In genomic region chr1:31412732-31413404, GRCh38 we compare ENCODE assay signal across 8 cellular contexts. TPM values are rescaled to one million over a fixed set of nuclear protein-coding genes. Genes with fewer than 3 reads are reported as not detected.
DNase-seq lines count a peak whose midpoint lies in the region; ATAC-seq and TF ChIP-seq lines count a peak whose summit lies in the region.

TSS of gene SERINC2 (plus strand) at chr1:31413213. CDS start at chr1:31413266, 53 bp downstream.

- peaks cover 6% of the 10 kb centered on the region for H3K4me1 Mint-ChIP-seq in activated CD4-positive, alpha-beta memory T cell treated with anti-CD3 and anti-CD28 coated beads for 36 hours (ENCODE audit: low read depth)

- H3K4me3 ChIP-seq in HUES6 (ENCODE audit: low read depth, low read length) (peak within 1 kb of the TSS; percentile 90), foreskin fibroblast (ENCODE audit: low read depth in 1 of 2, low read length in 2 of 2) (peak within 1 kb of the TSS; percentile 84 to 92), osteoblast (ENCODE audit: insufficient read depth, low read length) (peak within 1 kb of the TSS; percentile 88)

- H3K36me3 Mint-ChIP-seq in activated CD4-positive, alpha-beta memory T cell treated with anti-CD3 and anti-CD28 coated beads for 36 hours: no peaks in the 10 kb centered on the region

- DNase-seq in NCI-H2227 (lab: John Stamatoyannopoulos, UW; ENCODE audit: unreplicated experiment) (peak; percentile 36), NCI-H2227 treated with DMSO at 0.1 percent for 48 hours (lab: John Stamatoyannopoulos, UW) (no peak), foreskin fibroblast (peak in 1 of 2 donors; percentile 60), osteoblast (ENCODE audit: insufficient read length, low spot score, missing footprints) (peak; percentile 93), occipital lobe (lab: John Stamatoyannopoulos, UW) (no peak)
- DNase-seq in activated CD4-positive, alpha-beta memory T cell treated with anti-CD3 and anti-CD28 coated beads for 36 hours: peak; percentile 19

- peak within 1 kb of the TSS; percentile 67 for H3K9ac ChIP-seq in HUES6 (ENCODE audit: low read length)

- CTCF ChIA-PET in activated CD4-positive, alpha-beta memory T cell treated with anti-CD3 and anti-CD28 coated beads for 36 hours (lab: Charles Lee): interaction anchor here (2.0 to 3.2 kb wide), 3 partner anchors 8 to 18 kb away, joined by 7 to 15 read pairs (median 13); no protein-coding TSS in a partner anchor

- H4K20me1 ChIP-seq in osteoblast (ENCODE audit: insufficient read depth, low read length): peaks cover 4% of the 10 kb centered on the region

- no peak for TF ChIP-seq CTCF in foreskin fibroblast (IDR thresholded peaks at IDR 0.05; ENCODE audit: low read depth, low read length)
- no peak for TF ChIP-seq CTCF in osteoblast (IDR thresholded peaks at IDR 0.05; ENCODE audit: extremely low read depth, low read depth, low read length)

- H3K36me3 ChIP-seq in HUES6 (ENCODE audit: control insufficient read depth, insufficient read depth, low read length) (no peaks in the 10 kb centered on the region), osteoblast (ENCODE audit: insufficient read depth, low read length) (peaks cover 17% of the 10 kb centered on the region)

- POLR2A ChIA-PET in activated CD4-positive, alpha-beta memory T cell treated with anti-CD3 and anti-CD28 coated beads for 36 hours (lab: Charles Lee): no interaction called here

- no peaks in the 10 kb centered on the region for H3K9me3 Mint-ChIP-seq in activated CD4-positive, alpha-beta memory T cell treated with anti-CD3 and anti-CD28 coated beads for 36 hours

- ATAC-seq in HG02623 (IDR thresholded peaks at IDR 0.05; ENCODE audit: unreplicated experiment): no peak

- H3K27ac Mint-ChIP-seq in activated CD4-positive, alpha-beta memory T cell treated with anti-CD3 and anti-CD28 coated beads for 36 hours: no peak within 1 kb of the TSS

- H3K27ac ChIP-seq in HUES6 (ENCODE audit: low read depth, low read length) (no peak within 1 kb of the TSS), osteoblast (ENCODE audit: low read depth, low read length) (peak within 1 kb of the TSS; percentile 73)

- peaks cover 48% of the 10 kb centered on the region for H3K79me2 ChIP-seq in osteoblast (ENCODE audit: insufficient read depth, low read length)

- H3K4me3 Mint-ChIP-seq in activated CD4-positive, alpha-beta memory T cell treated with anti-CD3 and anti-CD28 coated beads for 36 hours: peak within 1 kb of the TSS; percentile 62

- H3K4me1 ChIP-seq in HUES6 (ENCODE audit: control insufficient read depth, insufficient read depth, low read length): peaks cover 15% of the 10 kb centered on the region
- peaks cover 56% of the 10 kb centered on the region for H3K4me1 ChIP-seq in osteoblast (ENCODE audit: insufficient read depth, low read length)

- peak within 1 kb of the TSS; percentile 83 for H2AFZ ChIP-seq in osteoblast (ENCODE audit: low read length)

- H3K9me3 ChIP-seq in HUES6 (ENCODE audit: control insufficient read depth, insufficient read depth, low read depth, low read length) (no peaks in the 10 kb centered on the region), osteoblast (ENCODE audit: low read depth, low read length) (no peaks in the 10 kb centered on the region)

- intact Hi-C loops in activated CD4-positive, alpha-beta memory T cell treated with anti-CD3 and anti-CD28 coated beads for 36 hours (cut with micrococcal nuclease): no loop called here

- H3K27me3 ChIP-seq in HUES6 (ENCODE audit: control insufficient read depth, insufficient read depth, low read length) (peaks cover 33% of the 10 kb centered on the region), osteoblast (ENCODE audit: insufficient read depth, low read length) (no peaks in the 10 kb centered on the region)

- peaks cover 56% of the 10 kb centered on the region for H3K27me3 Mint-ChIP-seq in activated CD4-positive, alpha-beta memory T cell treated with anti-CD3 and anti-CD28 coated beads for 36 hours

- H3K4me2 ChIP-seq in osteoblast (ENCODE audit: insufficient read depth, low read length): peak within 1 kb of the TSS; percentile 90

RNA-seq across cellular contexts. Expression of gene SERINC2, which starts in this region (rescaled TPM):
- total RNA-seq in activated CD4-positive, alpha-beta memory T cell treated with anti-CD3 and anti-CD28 coated beads for 36 hours: under 1 TPM; 0.29 to 0.34 TPM
- total RNA-seq in osteoblast (10.9 and 22.4 TPM in 2 replicates), occipital lobe (1.7 TPM)

Comparison
In these comparisons a context has a peak if more than half of its experiments do, and no peak if none do; other contexts are left out.
1. DNase-seq: peak in NCI-H2227 (single experiment) and osteoblast (single experiment); none in NCI-H2227 treated with DMSO at 0.1 percent for 48 hours (single experiment) and occipital lobe (single experiment).
2. Peak in DNase-seq in activated CD4-positive, alpha-beta memory T cell treated with anti-CD3 and anti-CD28 coated beads for 36 hours; RNA of the gene not detected or under 1 TPM.
3. Peak in every context shown above with its lines, with median percentiles within 50 percentile points of each other: H3K4me3 ChIP-seq.